ENCODE assay signal across 28 cellular contexts in genomic region chr6:120129228-120129627, GRCh38.
"Had no signal": no experiment of that assay in that cellular context is flagged by ENCODE, and none has a peak within 500 bp of the region (broad histone marks: within the 10 kb centered on the region; RNA-seq: fewer than 3 reads in every experiment).

No MANE protein-coding gene starts in this region.

- H3K4me3 ChIP-seq: breast epithelium, heart left ventricle, neural progenitor cell, psoas muscle, sigmoid colon, uterus had no signal

- H3K4me3 Mint-ChIP-seq: activated CD4-positive, alpha-beta memory T cell treated with anti-CD3 and anti-CD28 coated beads, Interleukin-2, amount 10 ng/mL, durations not matched to agents 7 days and 5 days; activated CD4-positive, alpha-beta T cell treated with anti-CD3 and anti-CD28 coated beads, Interleukin-2, amount 10 ng/mL, durations not matched to agents 24 days and 14 days; naive thymus-derived CD8-positive, alpha-beta T cell; neural progenitor cell; stimulated activated memory B cell treated with anti-CD40 and anti-IgM and Interleukin-4, amounts not matched to agents 10 μg/mL and 1 μg/mL and 100 μg/mL, for 72 hours; stimulated activated naive CD8-positive, alpha-beta T cell treated with anti-CD3 and anti-CD28 coated beads, Interleukin-15, amount 100 ng/mL, for 72 hours; type B pancreatic cell had no signal

- H3K9me3 Mint-ChIP-seq: activated CD4-positive, alpha-beta memory T cell treated with anti-CD3 and anti-CD28 coated beads, Interleukin-2, amount 10 ng/mL, durations not matched to agents 7 days and 5 days; activated CD4-positive, alpha-beta T cell treated with anti-CD3 and anti-CD28 coated beads, Interleukin-2, amount 10 ng/mL, durations not matched to agents 24 days and 14 days; activated naive CD4-positive, alpha-beta T cell treated with anti-CD3 and anti-CD28 coated beads, Interleukin-2, amount 50 U/mL, for 72 hours; neural progenitor cell; stimulated activated naive CD8-positive, alpha-beta T cell treated with anti-CD3 and anti-CD28 coated beads, Interleukin-15, amount 100 ng/mL, for 72 hours; type B pancreatic cell had no signal

- H3K27ac Mint-ChIP-seq: activated CD4-positive, alpha-beta memory T cell treated with anti-CD3 and anti-CD28 coated beads, Interleukin-2, amount 10 ng/mL, durations not matched to agents 7 days and 5 days; activated CD4-positive, alpha-beta T cell treated with anti-CD3 and anti-CD28 coated beads, Interleukin-2, amount 10 ng/mL, durations not matched to agents 24 days and 14 days; activated naive CD4-positive, alpha-beta T cell treated with anti-CD3 and anti-CD28 coated beads, Interleukin-2, amount 50 U/mL, for 72 hours; neural progenitor cell; stimulated activated memory B cell treated with anti-CD40 and anti-IgM and Interleukin-4, amounts not matched to agents 10 μg/mL and 1 μg/mL and 100 μg/mL, for 72 hours; stimulated activated naive CD8-positive, alpha-beta T cell treated with anti-CD3 and anti-CD28 coated beads, Interleukin-15, amount 100 ng/mL, for 72 hours; type B pancreatic cell had no signal

- H3K27me3 ChIP-seq: breast epithelium, heart left ventricle, neural progenitor cell, sigmoid colon, uterus had no signal

- H3K36me3 Mint-ChIP-seq: activated naive CD4-positive, alpha-beta T cell treated with anti-CD3 and anti-CD28 coated beads, Interleukin-2, amount 50 U/mL, for 72 hours; naive thymus-derived CD8-positive, alpha-beta T cell; neural progenitor cell; type B pancreatic cell had no signal

- H3K27me3 Mint-ChIP-seq: activated CD4-positive, alpha-beta memory T cell treated with anti-CD3 and anti-CD28 coated beads, Interleukin-2, amount 10 ng/mL, durations not matched to agents 7 days and 5 days; activated CD4-positive, alpha-beta T cell treated with anti-CD3 and anti-CD28 coated beads, Interleukin-2, amount 10 ng/mL, durations not matched to agents 24 days and 14 days; naive thymus-derived CD8-positive, alpha-beta T cell; stimulated activated memory B cell treated with anti-CD40 and anti-IgM and Interleukin-4, amounts not matched to agents 10 μg/mL and 1 μg/mL and 100 μg/mL, for 72 hours; stimulated activated naive CD8-positive, alpha-beta T cell treated with anti-CD3 and anti-CD28 coated beads, Interleukin-15, amount 100 ng/mL, for 72 hours; type B pancreatic cell had no signal

- DNase-seq: activated CD4-positive, alpha-beta memory T cell treated with anti-CD3 and anti-CD28 coated beads, Interleukin-2, amount 10 ng/mL, durations not matched to agents 7 days and 5 days; activated CD4-positive, alpha-beta T cell treated with anti-CD3 and anti-CD28 coated beads, Interleukin-2, amount 10 ng/mL, durations not matched to agents 24 days and 14 days; activated CD4-positive, CD25-positive, alpha-beta regulatory T cell treated with anti-CD3 and anti-CD28 coated beads, Interleukin-2, amount 50 U/mL, for 72 hours; activated naive CD4-positive, alpha-beta T cell; activated T-cell treated with anti-CD3 and anti-CD28 coated beads, Interleukin-2, amount 50 U/mL, for 48 hours; central memory CD4-positive, alpha-beta T cell; foreskin fibroblast; heart left ventricle; midbrain; naive thymus-derived CD8-positive, alpha-beta T cell; occipital lobe; psoas muscle; sigmoid colon; small intestine; stimulated activated CD4-positive, alpha-beta T cell treated with anti-CD3 and anti-CD28 coated beads, Interleukin-1b, Interleukin-23, amount 100 ng/mL, for 48 hours; stimulated activated CD4-positive, alpha-beta T cell treated with anti-CD3 and anti-CD28 coated beads, Interleukin-4, amount 100 ng/mL, for 4 hours; stimulated activated CD8-positive, alpha-beta memory T cell treated with anti-CD3 and anti-CD28 coated beads, Interleukin-4, amount 100 ng/mL, for 48 hours; stimulated activated naive CD8-positive, alpha-beta T cell treated with anti-CD3 and anti-CD28 coated beads, Interleukin-15, amount 100 ng/mL, for 72 hours; substantia nigra; uterus; WERI-Rb-1 had no signal

- H3K4me1 ChIP-seq: breast epithelium, heart left ventricle, neural progenitor cell, parathyroid adenoma, psoas muscle, sigmoid colon, uterus had no signal

- H3K79me2 ChIP-seq: parathyroid adenoma had no signal

- H3K4me1 Mint-ChIP-seq: activated CD4-positive, alpha-beta memory T cell treated with anti-CD3 and anti-CD28 coated beads, Interleukin-2, amount 10 ng/mL, durations not matched to agents 7 days and 5 days; activated CD4-positive, alpha-beta T cell treated with anti-CD3 and anti-CD28 coated beads, Interleukin-2, amount 10 ng/mL, durations not matched to agents 24 days and 14 days; neural progenitor cell; stimulated activated naive CD8-positive, alpha-beta T cell treated with anti-CD3 and anti-CD28 coated beads, Interleukin-15, amount 100 ng/mL, for 72 hours had no signal

- H3K4me2 ChIP-seq: neural progenitor cell had no signal

- ATAC-seq: activated naive CD4-positive, alpha-beta T cell treated with anti-CD3 and anti-CD28 coated beads, Interleukin-2, amount 50 U/mL, for 72 hours; esophagus mucosa; heart left ventricle; naive thymus-derived CD8-positive, alpha-beta T cell; psoas muscle; stimulated activated memory B cell treated with anti-CD40 and anti-IgM and Interleukin-4, amounts not matched to agents 10 μg/mL and 1 μg/mL and 100 μg/mL, for 72 hours; stimulated activated naive CD8-positive, alpha-beta T cell treated with anti-CD3 and anti-CD28 coated beads, Interleukin-15, amount 100 ng/mL, for 72 hours had no signal

- H3K36me3 ChIP-seq: breast epithelium, heart left ventricle, neural progenitor cell, sigmoid colon, uterus, WERI-Rb-1 had no signal

- H3K27ac ChIP-seq: breast epithelium, heart left ventricle, neural progenitor cell, parathyroid adenoma, psoas muscle, sigmoid colon, uterus, WERI-Rb-1 had no signal

- H3K9me3 ChIP-seq: breast epithelium, heart left ventricle, sigmoid colon, uterus had no signal
